ENCODE assay signal across 15 cellular contexts in genomic region chr18:79169958-79170555, GRCh38.
DNase-seq lines count a peak whose midpoint lies in the region; ATAC-seq and TF ChIP-seq lines count a peak whose summit lies in the region.
"Had no signal": no experiment of that assay in that cellular context is flagged by ENCODE, and none has a peak within 500 bp of the region (broad histone marks: within the 10 kb centered on the region; RNA-seq: fewer than 3 reads in every experiment).

No MANE protein-coding gene starts in this region.

- intact Hi-C loops in heart right ventricle (cut with DNase I) (no loop called here), right cardiac atrium (cut with DNase I) (no loop called here)

- TF ChIP-seq POLR2A in erythroblast (IDR thresholded peaks at IDR 0.05; ENCODE audit: low read length): no peak

- TF ChIP-seq CTCF in heart right ventricle (IDR thresholded peaks at IDR 0.05): no peak
- no peak for TF ChIP-seq CTCF in right atrium auricular region (IDR thresholded peaks at IDR 0.05)

- 34 to 44% methylated on average over 8 of the region's 8 CpGs for WGBS in heart right ventricle, 2 donors
- WGBS in right cardiac atrium: 49% methylated on average over 8 of the region's 8 CpGs

- H3K27me3 ChIP-seq in heart right ventricle: no peaks in the 10 kb centered on the region
- H3K27me3 ChIP-seq in right atrium auricular region: no peaks in the 10 kb centered on the region
- no peaks in the 10 kb centered on the region for H3K27me3 ChIP-seq in right cardiac atrium (ENCODE audit: control insufficient read depth, insufficient read depth)

- H3K36me3 ChIP-seq in heart right ventricle (peaks cover 0 to 33% (median 5%) of the 10 kb centered on the region in 9 donors), right atrium auricular region (peaks cover 8% of the 10 kb centered on the region)

- no peak overlapping the region for H3K4me3 ChIP-seq in heart right ventricle
- no peak overlapping the region for H3K4me3 ChIP-seq in right atrium auricular region
- no peak overlapping the region for H3K4me3 ChIP-seq in right cardiac atrium (ENCODE audit: low read length)
- H3K4me3 ChIP-seq: coronary artery had no signal

- DNase-seq in heart right ventricle (no peak), right atrium auricular region (ENCODE audit: low spot score) (no peak), SW480 (ENCODE audit: low spot score) (peak; percentile 0), right cardiac atrium (no peak), DMS53 treated with DMSO at 0.1 percent for 48 hours (lab: John Stamatoyannopoulos, UW; ENCODE audit: unreplicated experiment) (no peak), NCI-H2029 (lab: John Stamatoyannopoulos, UW) (no peak), erythroblast (lab: John Stamatoyannopoulos, UW) (no peak)
- DNase-seq: activated CD8-positive, alpha-beta T cell treated with anti-CD3 and anti-CD28 coated beads for 36 hours; DMS79; GOT3; NCI-H1092 had no signal

- H3K4me1 ChIP-seq in heart right ventricle: peaks cover 0 to 19% (median 11%) of the 10 kb centered on the region in 9 donors
- peaks cover 0 to 9% of the 10 kb centered on the region in 2 donors for H3K4me1 ChIP-seq in right atrium auricular region
- H3K4me1 ChIP-seq in right cardiac atrium (ENCODE audit: control insufficient read depth, insufficient read depth, low read length): peaks cover 3% of the 10 kb centered on the region

- peak in 5 of 8 donors; percentile 27 to 48 (median 39) for ATAC-seq in heart right ventricle
- peak; percentile 48 for ATAC-seq in right cardiac atrium
- no peak for ATAC-seq in GM18909 (IDR thresholded peaks at IDR 0.05; ENCODE audit: poor library complexity, unreplicated experiment)
- ATAC-seq: activated CD8-positive, alpha-beta T cell treated with anti-CD3 and anti-CD28 coated beads for 36 hours; activated naive CD4-positive, alpha-beta T cell treated with anti-CD3 and anti-CD28 coated beads, Interleukin-2, amount 50 U/mL, for 72 hours; stimulated activated effector memory CD8-positive, alpha-beta T cell treated with anti-CD3 and anti-CD28 coated beads, Interleukin-12 subunit alpha, Interleukin-12 subunit beta, amount 100 ng/mL, for 72 hours had no signal

- no peaks in the 10 kb centered on the region for H3K9me3 ChIP-seq in heart right ventricle
- H3K9me3 ChIP-seq in right atrium auricular region: no peaks in the 10 kb centered on the region
- no peaks in the 10 kb centered on the region for H3K9me3 ChIP-seq in right cardiac atrium (ENCODE audit: control insufficient read depth, low read length)

- no peak overlapping the region for H3K27ac ChIP-seq in heart right ventricle
- no peak overlapping the region for H3K27ac ChIP-seq in right atrium auricular region
- no peak overlapping the region for H3K27ac ChIP-seq in right cardiac atrium (ENCODE audit: low read length)
- H3K27ac ChIP-seq: coronary artery had no signal
